In the genomic region with DNA sequence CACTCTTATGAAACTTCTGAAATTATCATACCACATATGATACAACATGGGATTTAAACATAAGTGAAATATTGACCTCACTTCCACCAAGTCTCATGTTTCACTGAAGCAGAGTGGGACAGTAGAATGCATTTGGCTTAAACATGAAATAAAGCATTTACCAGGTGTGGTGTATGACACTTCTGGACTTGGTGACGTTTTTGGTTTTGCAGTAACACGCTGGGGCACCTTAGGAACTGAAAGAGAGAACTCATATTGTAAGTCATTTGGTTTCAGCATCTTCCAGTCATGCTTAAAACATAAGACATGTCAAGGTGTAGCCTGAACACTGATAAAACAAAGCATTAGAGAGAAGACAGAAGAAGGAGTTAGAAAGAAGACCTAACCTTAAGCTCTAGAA, we compare ENCODE assay signal across 9 cellular contexts.
"Had no signal": no experiment of that assay in that cellular context is flagged by ENCODE, and none has a peak within 500 bp of the region (broad histone marks: within the 10 kb centered on the region; RNA-seq: fewer than 3 reads in every experiment).

No MANE protein-coding gene starts in this region.

- H3K4me3 Mint-ChIP-seq: HFFc6 had no signal

- H3K27ac ChIP-seq: GM23248 had no signal

- H3K9ac ChIP-seq: GM23248 had no signal

- H3K36me3 ChIP-seq: HAP-1 had no signal

- H3K4me3 ChIP-seq: GM23248, HAP-1, K562 had no signal

- ATAC-seq: HCT116, K562 had no signal

- H3K9me3 ChIP-seq: HAP-1 had no signal

- DNase-seq: GM23248, GOT3, H7, HFFc6, IMR-90, KG1 had no signal

- H3K27ac Mint-ChIP-seq: HFFc6 had no signal
